19 cellular contexts compared by ENCODE assay signal in genomic region chr22:36744413-36744765, GRCh38. TPM values are rescaled to one million over a fixed set of nuclear protein-coding genes. Genes with fewer than 3 reads are reported as not detected.
"Had no signal": no experiment of that assay in that cellular context is flagged by ENCODE, and none has a peak within 500 bp of the region (broad histone marks: within the 10 kb centered on the region; RNA-seq: fewer than 3 reads in every experiment).

No MANE protein-coding gene starts in this region.

- H3K27me3 ChIP-seq: MG63 had no signal

- H3K4me3 ChIP-seq: MG63 had no signal

- DNase-seq: KG1, MG63, NCI-H1092 treated with DMSO at 0.1 percent for 48 hours, NCI-H1436, NCI-H187, NCI-H2029, NCI-H2081 treated with DMSO at 0.1 percent for 48 hours, NCI-H2171, NCI-H226, NCI-H446, NCI-H510A, NCI-H524 treated with DMSO at 0.1 percent for 48 hours, NCI-H69, NCI-H774, RPMI8226, SHP77 had no signal

- H3K9ac ChIP-seq: SK-N-SH had no signal

- H3K36me3 ChIP-seq: MG63 had no signal

- H3K9me3 ChIP-seq: MG63, SK-N-SH had no signal

RNA-seq across cellular contexts. Expression of gene CACNG2, which starts 40.8 kb away (rescaled TPM):
- total RNA-seq: HT-29, SK-MEL-5 had no signal
- polyA plus RNA-seq: SK-N-SH had no signal
